10 cellular contexts compared by ENCODE assay signal in the genomic region with DNA sequence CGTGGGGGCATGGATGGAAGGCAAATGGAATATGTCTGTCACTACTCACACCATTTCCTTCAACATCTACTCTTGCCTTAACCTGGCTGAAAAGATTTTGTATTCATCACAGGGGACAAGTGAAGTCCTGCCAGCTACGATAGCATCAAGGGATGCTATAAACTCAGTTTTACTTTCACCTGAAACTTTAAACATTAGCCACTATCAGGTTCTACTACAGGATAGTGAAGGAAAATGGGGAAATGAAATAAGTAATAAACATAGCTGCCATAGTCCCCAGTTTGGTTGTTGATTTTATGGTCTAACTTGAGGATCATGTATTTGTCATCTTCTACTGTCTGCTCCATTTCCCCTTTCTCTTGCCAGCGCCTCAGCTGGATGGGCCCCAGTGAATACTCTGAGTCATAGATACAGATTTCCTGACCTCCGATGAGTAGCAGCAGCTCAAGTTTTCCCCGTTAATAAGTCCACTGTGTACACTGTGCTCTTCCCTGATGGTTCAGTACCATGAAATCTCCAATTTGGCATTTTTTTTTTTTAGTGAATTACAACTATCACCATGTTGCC.
DNase-seq lines count a peak whose midpoint lies in the region; ATAC-seq and TF ChIP-seq lines count a peak whose summit lies in the region.
"Had no signal": no experiment of that assay in that cellular context is flagged by ENCODE, and none has a peak within 500 bp of the region (broad histone marks: within the 10 kb centered on the region; RNA-seq: fewer than 3 reads in every experiment).

No MANE protein-coding gene starts in this region.

- in situ Hi-C loops in astrocyte of the spinal cord (cut with HindIII; ENCODE audit: low sequenced_read_pairs): no loop called here

- no peak overlapping the region for H3K4me3 ChIP-seq in astrocyte of the spinal cord (ENCODE audit: low read depth, low read length)

- DNase-seq in AG08396 (ENCODE audit: low spot score): peak; percentile 66
- peak; percentile 88 for DNase-seq in astrocyte of the spinal cord (ENCODE audit: low read depth, low spot score)
- peak; percentile 93 for DNase-seq in iris pigment epithelial cell (ENCODE audit: low read depth)
- no peak for DNase-seq in NCI-H146 treated with DMSO at 0.1 percent for 48 hours (lab: John Stamatoyannopoulos, UW; ENCODE audit: unreplicated experiment)
- DNase-seq in cerebellar cortex (ENCODE audit: low spot score): no peak
- no peak for DNase-seq in NCI-H1105 treated with DMSO at 0.1 percent for 48 hours (lab: John Stamatoyannopoulos, UW)
- DNase-seq: activated naive CD4-positive, alpha-beta T cell; NCI-H2081 treated with DMSO at 0.1 percent for 48 hours had no signal

- no peak for TF ChIP-seq CTCF in astrocyte of the spinal cord (IDR thresholded peaks at IDR 0.05; ENCODE audit: low read depth, low read length)

- peak; percentile 56 for ATAC-seq in HG03432 (IDR thresholded peaks at IDR 0.05; ENCODE audit: unreplicated experiment)
- no peak for ATAC-seq in GM18858 (IDR thresholded peaks at IDR 0.05; ENCODE audit: unreplicated experiment)

Comparison
In these comparisons a context has a peak if more than half of its experiments do, and no peak if none do; other contexts are left out.
1. DNase-seq: peak in AG08396 (single experiment), astrocyte of the spinal cord (single experiment) and iris pigment epithelial cell (single experiment); none in NCI-H146 treated with DMSO at 0.1 percent for 48 hours (single experiment), cerebellar cortex (single experiment) and NCI-H1105 treated with DMSO at 0.1 percent for 48 hours (single experiment).